In genomic region chr11:117212697-117213355, GRCh38 we compare ENCODE assay signal across 24 cellular contexts. TPM values are rescaled to one million over a fixed set of nuclear protein-coding genes. Genes with fewer than 3 reads are reported as not detected.
DNase-seq lines count a peak whose midpoint lies in the region; ATAC-seq, FAIRE-seq and TF ChIP-seq lines count a peak whose summit lies in the region.
"Had no signal": no experiment of that assay in that cellular context is flagged by ENCODE, and none has a peak within 500 bp of the region (broad histone marks: within the 10 kb centered on the region; RNA-seq: fewer than 3 reads in every experiment).

No MANE protein-coding gene starts in this region.

- no peak overlapping the region for H3K4me2 ChIP-seq in GM12878 (ENCODE audit: control insufficient read depth, insufficient read depth)
- H3K4me2 ChIP-seq: PC-9 had no signal

- TF ChIP-seq EP300 in GM12878 (IDR thresholded peaks at IDR 0.05; ENCODE audit: borderline replicate concordance in 1 of 2, control insufficient read depth in 1 of 2, low read depth in 2 of 2, low read length in 2 of 2) = no peak

- no peaks in the 10 kb centered on the region; the same call in 1 of the 2 replicates for H3K4me1 ChIP-seq in GM12878 (ENCODE audit: control insufficient read depth, insufficient read depth, low read length)
- H3K4me1 ChIP-seq in naive thymus-derived CD4-positive, alpha-beta T cell (ENCODE audit: control insufficient read depth in 2 of 2, insufficient read depth in 2 of 2, low read length in 2 of 2) = no peaks in the 10 kb centered on the region
- no peaks in the 10 kb centered on the region for H3K4me1 ChIP-seq in colonic mucosa
- H3K4me1 ChIP-seq: SJSA1 had no signal

- no peak for TF ChIP-seq RAD21 in GM12878 (IDR thresholded peaks at IDR 0.05; ENCODE audit: insufficient read depth, low read depth, low read length)

- ATAC-seq in activated naive CD4-positive, alpha-beta T cell treated with anti-CD3 and anti-CD28 coated beads, Interleukin-2, amount 50 U/mL, for 72 hours = no peak
- ATAC-seq in GM12878 (no peak), GM21529 (IDR thresholded peaks at IDR 0.05; ENCODE audit: unreplicated experiment) (no peak)
- ATAC-seq in naive thymus-derived CD4-positive, alpha-beta T cell = no peak
- ATAC-seq: Right ventricle myocardium inferior had no signal

- no peaks in the 10 kb centered on the region for H3K9me3 ChIP-seq in GM12878 (replicated peaks; ENCODE audit: control insufficient read depth, insufficient read depth, low read length)
- no peaks in the 10 kb centered on the region for H3K9me3 ChIP-seq in naive thymus-derived CD4-positive, alpha-beta T cell (ENCODE audit: control insufficient read depth in 2 of 3, low read length in 3 of 3)
- no peaks in the 10 kb centered on the region for H3K9me3 ChIP-seq in colonic mucosa
- H3K9me3 ChIP-seq: SJSA1 had no signal

- H4K20me1 ChIP-seq in GM12878 (ENCODE audit: control insufficient read depth, insufficient read depth) = no peaks in the 10 kb centered on the region

- no peak for FAIRE-seq in GM12878 (lab: Jason Lieb, UNC)
- FAIRE-seq: GM18507 had no signal

- H2AFZ ChIP-seq in GM12878 (ENCODE audit: control insufficient read depth, low read depth, low read length) = no peak overlapping the region
- H2AFZ ChIP-seq: PC-9 had no signal

- peak overlapping the region; percentile 24 for H3K27ac Mint-ChIP-seq in activated naive CD4-positive, alpha-beta T cell treated with anti-CD3 and anti-CD28 coated beads, Interleukin-2, amount 50 U/mL, for 72 hours
- peak overlapping the region in 5 of 9 donors; percentile 0 to 77 (median 51) for H3K27ac Mint-ChIP-seq in naive thymus-derived CD4-positive, alpha-beta T cell

- H3K4me3 ChIP-seq in GM12878 (no peak overlapping the region), colonic mucosa (no peak overlapping the region)
- H3K4me3 ChIP-seq in naive thymus-derived CD4-positive, alpha-beta T cell (ENCODE audit: low read length) = no peak overlapping the region
- H3K4me3 ChIP-seq: PC-9, SJSA1 had no signal

- peaks cover 5 to 25% of the 10 kb centered on the region in 2 experiments for H3K36me3 ChIP-seq in GM12878 (ENCODE audit: control insufficient read depth in 2 of 2, insufficient read depth in 2 of 2, low read length in 1 of 2)
- H3K36me3 ChIP-seq in naive thymus-derived CD4-positive, alpha-beta T cell (ENCODE audit: control insufficient read depth in 2 of 3, insufficient read depth in 3 of 3, low read length in 3 of 3) = peaks cover 5 to 70% (median 39%) of the 10 kb centered on the region in 3 experiments
- peaks cover 15% of the 10 kb centered on the region for H3K36me3 ChIP-seq in colonic mucosa
- H3K36me3 ChIP-seq: SJSA1 had no signal

- H3K27me3 Mint-ChIP-seq in naive thymus-derived CD4-positive, alpha-beta T cell = no peaks in the 10 kb centered on the region

- RAD21 ChIA-PET in GM12878 (lab: Charles Lee; ENCODE audit: unreplicated experiment) = interaction anchor here (0.7 kb wide), 1 partner anchor 83 kb away, joined by 4 read pairs; no protein-coding TSS in a partner anchor

- CTCF ChIA-PET in GM12878 (lab: Yijun Ruan, JAX) = interaction anchor here (1.0 to 2.1 kb wide), 2 partner anchors 32 to 34 kb away, joined by 3 to 7 read pairs; partner anchors contain the start of gene SIDT2
- CTCF ChIA-PET in naive thymus-derived CD4-positive, alpha-beta T cell (lab: Charles Lee) = interaction anchor here (1.2 kb wide), 1 partner anchor 14 kb away, joined by 3 read pairs; no protein-coding TSS in a partner anchor

- peaks cover 6 to 8% of the 10 kb centered on the region in 2 donors for H3K36me3 Mint-ChIP-seq in activated naive CD4-positive, alpha-beta T cell treated with anti-CD3 and anti-CD28 coated beads, Interleukin-2, amount 50 U/mL, for 72 hours
- peaks cover 16 to 57% (median 28%) of the 10 kb centered on the region in 5 donors for H3K36me3 Mint-ChIP-seq in naive thymus-derived CD4-positive, alpha-beta T cell

- SMC1A ChIA-PET in GM12878 (lab: Charles Lee; ENCODE audit: uncharacterized antibody, unreplicated experiment) = interaction anchor here (1.2 kb wide), 1 partner anchor 12 kb away, joined by 3 read pairs; no protein-coding TSS in a partner anchor

- TF ChIP-seq CTCF in GM12878 (IDR thresholded peaks at IDR 0.05 in 2 of 3, conservative IDR thresholded peaks at IDR 0.05 in 1 of 3; ENCODE audit: control insufficient read depth in 2 of 3, extremely low read depth in 1 of 3, insufficient read depth in 1 of 3, low read depth in 3 of 3, low read length in 3 of 3) (no peak), colonic mucosa (IDR thresholded peaks at IDR 0.05) (no peak)

- H3K27ac ChIP-seq in GM12878 (ENCODE audit: control insufficient read depth, insufficient read depth) (no peak overlapping the region), colonic mucosa (no peak overlapping the region)
- H3K27ac ChIP-seq in naive thymus-derived CD4-positive, alpha-beta T cell (ENCODE audit: low read depth, low read length) = no peak overlapping the region
- H3K27ac ChIP-seq: PC-9, SJSA1 had no signal

- in situ Hi-C loops in GM12878 (cut with MboI) = no loop called here

- intact Hi-C loops in GM12878 (cut with micrococcal nuclease; ENCODE audit: unreplicated experiment) = no loop called here
- intact Hi-C loops in naive thymus-derived CD4-positive, alpha-beta T cell (cut with micrococcal nuclease) = loop anchor here in 1 of 2 donors (2.0 kb wide), 1 partner anchor 18 kb away; no protein-coding TSS in a partner anchor
- intact Hi-C loops in colonic mucosa (cut with DNase I) = no loop called here

- peaks cover 0 to 9% (median 3%) of the 10 kb centered on the region in 7 donors for H3K4me1 Mint-ChIP-seq in naive thymus-derived CD4-positive, alpha-beta T cell

- H3K27me3 ChIP-seq in GM12878 (replicated peaks in 1 of 2; ENCODE audit: control insufficient read depth in 2 of 2, insufficient read depth in 2 of 2, low read length in 1 of 2) (no peaks in the 10 kb centered on the region), colonic mucosa (no peaks in the 10 kb centered on the region)
- no peaks in the 10 kb centered on the region for H3K27me3 ChIP-seq in naive thymus-derived CD4-positive, alpha-beta T cell (ENCODE audit: control insufficient read depth in 2 of 2, insufficient read depth in 2 of 2, low read length in 2 of 2)
- H3K27me3 ChIP-seq: SJSA1 had no signal

- H3K9ac ChIP-seq in GM12878 (ENCODE audit: control insufficient read depth, insufficient read depth, low read length) = no peak overlapping the region
- no peak overlapping the region for H3K9ac ChIP-seq in colonic mucosa (ENCODE audit: low read depth in 2 of 2, low read length in 2 of 2)

- no peaks in the 10 kb centered on the region for H3K9me3 Mint-ChIP-seq in activated naive CD4-positive, alpha-beta T cell treated with anti-CD3 and anti-CD28 coated beads, Interleukin-2, amount 50 U/mL, for 72 hours
- no peaks in the 10 kb centered on the region for H3K9me3 Mint-ChIP-seq in naive thymus-derived CD4-positive, alpha-beta T cell

- H3K79me2 ChIP-seq in GM12878 (ENCODE audit: control insufficient read depth, insufficient read depth, low read length) = no peaks in the 10 kb centered on the region

- POLR2A ChIA-PET in GM12878 (lab: Charles Lee) = interaction anchor here (1.8 kb wide), 1 partner anchor 34 kb away, joined by 8 read pairs; no protein-coding TSS in a partner anchor
- POLR2A ChIA-PET in naive thymus-derived CD4-positive, alpha-beta T cell (lab: Charles Lee) = interaction anchor here (0.7 kb wide), 1 partner anchor 14 kb away, joined by 3 read pairs; no protein-coding TSS in a partner anchor

- no peak for DNase-seq in activated naive CD4-positive, alpha-beta T cell treated with anti-CD3 and anti-CD28 coated beads, Interleukin-2, amount 50 U/mL, for 72 hours (ENCODE audit: low spot score in 2 of 2)
- no peak for DNase-seq in activated naive CD4-positive, alpha-beta T cell treated with anti-CD3 and anti-CD28 coated beads, Interleukin-2, amount 50 U/mL, for 16 hours
- DNase-seq in GM12878 (ENCODE audit: low read depth, low spot score) (no peak), SHP77 (lab: John Stamatoyannopoulos, UW) (no peak), colonic mucosa (no peak)
- DNase-seq in naive thymus-derived CD4-positive, alpha-beta T cell = no peak
- DNase-seq: DMS153; DND-41; H7; KBM-7; MV-4-11; NCI-H1105; NCI-H1436 treated with DMSO at 0.1 percent for 48 hours; NCI-H187 treated with DMSO at 0.1 percent for 48 hours; NCI-H2107; NCI-H446; NCI-H524 treated with DMSO at 0.1 percent for 48 hours; NCI-H82; NK-92 treated with Interleukin-12 subunit alpha and Interleukin-12 subunit beta, amount 100 ng/mL, for 24 hours; PC-9 had no signal

- TSS peak; percentile 2 for BruUV-seq in GM12878 (replicated peaks; lab: Mats Ljungman, UMichigan)

- H3K4me3 Mint-ChIP-seq in naive thymus-derived CD4-positive, alpha-beta T cell = no peak overlapping the region

- no peak for TF ChIP-seq POLR2A in GM12878 (IDR thresholded peaks at IDR 0.05; ENCODE audit: low read depth, low read length)

- WGBS in GM12878 (ENCODE audit: insufficient coverage, insufficient replicate concordance, low lambda C conversion rate, missing lambda C conversion rate) = 95% methylated on average over 9 of the region's 11 CpGs

RNA-seq across cellular contexts. Expression of gene TAGLN, which starts 13.7 kb away (rescaled TPM):
- 1 to 10 TPM; 1.5 to 5.4 TPM for total RNA-seq in activated naive CD4-positive, alpha-beta T cell treated with anti-CD3 and anti-CD28 coated beads, Interleukin-2, amount 50 U/mL, for 72 hours
- total RNA-seq in GM12878 (2013; cell fraction: nucleolus; rRNA removed) = 17.4 and 21.3 TPM in 2 replicates
- total RNA-seq in GM12878 (2014; rRNA removed) (1.9 and 2.0 TPM in 2 replicates), GM12878 (2014; rRNA removed; fragmentation: Illumina TruSeq; extraction: Trizol) (1.5 and 1.6 TPM in 2 replicates), GM12878 (2021) (3.9 and 4.6 TPM in 2 replicates), colonic mucosa (100 to 1,000 TPM in 1 of 2 donors, 10 to 100 TPM in 1; 86.8 to 989 TPM)
- 2.9 TPM for polyA plus RNA-seq in GM12878 (2011; ENCODE audit: low read depth)
- polyA plus RNA-seq in GM12878 (2011; rRNA removed) (3.5 and 3.9 TPM in 2 replicates), GM12878 (2014; fragmentation: Illumina TruSeq; extraction: Trizol) (1.9 and 4.8 TPM in 2 replicates), GM12878 (2014; fragmentation: Nextera tagmentation; extraction: Ambion mirVana) (1 to 10 TPM in 1 of 2 experiments, under 1 TPM in 1; 0.26 to 1.0 TPM), GM12878 (2014; rRNA removed) (3.6 and 4.0 TPM in 2 replicates), GM12878 (2016; fragmentation: Nextera tagmentation; extraction: Ambion mirVana) (1 to 10 TPM in 1 of 2 experiments, under 1 TPM in 1; 0.68 to 1.2 TPM)
- polyA plus RNA-seq in GM12878 (2011; cell fraction: cytosol; rRNA removed) = 1.2 and 1.9 TPM in 2 replicates
- polyA plus RNA-seq in GM12878 (2011; cell fraction: nucleus; rRNA removed) = 36.5 and 46.4 TPM in 2 replicates
- polyA plus RNA-seq in GM12878 (2012) = 4.4 and 6.2 TPM in 2 replicates
- polyA minus RNA-seq in GM12878 (2011; rRNA and poly(A)+ RNA removed) = 1.3 and 1.5 TPM in 2 replicates
- 1.3 TPM in 1 of 2 replicates, not detected in the other for polyA minus RNA-seq in GM12878 (2011; cell fraction: cytosol; rRNA and poly(A)+ RNA removed)
- polyA minus RNA-seq in GM12878 (2011; cell fraction: nucleus; rRNA and poly(A)+ RNA removed) = 3.6 and 4.8 TPM in 2 replicates
- total RNA-seq in naive thymus-derived CD4-positive, alpha-beta T cell = 10 to 100 TPM in 4 of 5 experiments, 1 to 10 TPM in 1; 6.4 to 28.0 (median 18.2) TPM
- polyA plus RNA-seq in naive thymus-derived CD4-positive, alpha-beta T cell = 1 to 10 TPM in 1 of 2 donors, under 1 TPM in 1; 0.32 to 1.0 TPM

RNA-seq across cellular contexts. Expression of gene PCSK7, which starts 19.0 kb away (rescaled TPM):
- total RNA-seq in activated naive CD4-positive, alpha-beta T cell treated with anti-CD3 and anti-CD28 coated beads, Interleukin-2, amount 50 U/mL, for 72 hours = 100 to 1,000 TPM; 126 to 201 TPM
- 171 and 196 TPM in 2 replicates for total RNA-seq in GM12878 (2013; cell fraction: nucleolus; rRNA removed)
- total RNA-seq in GM12878 (2014; rRNA removed) (55.7 and 59.3 TPM in 2 replicates), GM12878 (2014; rRNA removed; fragmentation: Illumina TruSeq; extraction: Trizol) (38.3 and 42.5 TPM in 2 replicates), GM12878 (2021) (69.8 and 81.5 TPM in 2 replicates), colonic mucosa (100 to 1,000 TPM; 111 to 195 TPM)
- polyA plus RNA-seq in GM12878 (2011; ENCODE audit: low read depth) = 17.2 TPM
- polyA plus RNA-seq in GM12878 (2011; rRNA removed) (29.5 and 45.9 TPM in 2 replicates), GM12878 (2014; fragmentation: Illumina TruSeq; extraction: Trizol) (42.5 and 61.2 TPM in 2 replicates), GM12878 (2014; fragmentation: Nextera tagmentation; extraction: Ambion mirVana) (1 to 10 TPM; 5.5 to 5.7 TPM), GM12878 (2014; rRNA removed) (68.0 and 73.0 TPM in 2 replicates), GM12878 (2016; fragmentation: Nextera tagmentation; extraction: Ambion mirVana) (10 to 100 TPM; 51.4 to 51.8 TPM)
- polyA plus RNA-seq in GM12878 (2011; cell fraction: cytosol; rRNA removed) = 46.3 and 62.0 TPM in 2 replicates
- 237 and 245 TPM in 2 replicates for polyA plus RNA-seq in GM12878 (2011; cell fraction: nucleus; rRNA removed)
- 29.4 and 40.0 TPM in 2 replicates for polyA plus RNA-seq in GM12878 (2012)
- polyA minus RNA-seq in GM12878 (2011; rRNA and poly(A)+ RNA removed) = 40.2 and 61.4 TPM in 2 replicates
- 11.6 and 20.1 TPM in 2 replicates for polyA minus RNA-seq in GM12878 (2011; cell fraction: cytosol; rRNA and poly(A)+ RNA removed)
- 34.6 and 60.9 TPM in 2 replicates for polyA minus RNA-seq in GM12878 (2011; cell fraction: nucleus; rRNA and poly(A)+ RNA removed)
- 100 to 1,000 TPM; 196 to 319 (median 312) TPM for total RNA-seq in naive thymus-derived CD4-positive, alpha-beta T cell
- polyA plus RNA-seq in naive thymus-derived CD4-positive, alpha-beta T cell = 10 to 100 TPM; 45.4 to 71.4 TPM

RNA-seq across cellular contexts. Expression of gene RNF214, which starts 19.6 kb away (rescaled TPM):
- total RNA-seq in activated naive CD4-positive, alpha-beta T cell treated with anti-CD3 and anti-CD28 coated beads, Interleukin-2, amount 50 U/mL, for 72 hours = 10 to 100 TPM; 13.3 to 21.6 TPM
- total RNA-seq in GM12878 (2013; cell fraction: nucleolus; rRNA removed) = 37.6 and 40.7 TPM in 2 replicates
- total RNA-seq in GM12878 (2014; rRNA removed) (6.0 and 7.0 TPM in 2 replicates), GM12878 (2014; rRNA removed; fragmentation: Illumina TruSeq; extraction: Trizol) (8.2 and 8.3 TPM in 2 replicates), GM12878 (2021) (15.2 and 16.8 TPM in 2 replicates), colonic mucosa (10 to 100 TPM; 20.0 to 20.3 TPM)
- 7.2 TPM for polyA plus RNA-seq in GM12878 (2011; ENCODE audit: low read depth)
- polyA plus RNA-seq in GM12878 (2011; rRNA removed) (10.0 and 12.7 TPM in 2 replicates), GM12878 (2014; fragmentation: Illumina TruSeq; extraction: Trizol) (13.8 and 19.9 TPM in 2 replicates), GM12878 (2014; fragmentation: Nextera tagmentation; extraction: Ambion mirVana) (1 to 10 TPM; 4.8 to 6.2 TPM), GM12878 (2014; rRNA removed) (8.2 and 11.4 TPM in 2 replicates), GM12878 (2016; fragmentation: Nextera tagmentation; extraction: Ambion mirVana) (10 to 100 TPM; 12.8 to 15.3 TPM)
- polyA plus RNA-seq in GM12878 (2011; cell fraction: cytosol; rRNA removed) = 10.7 and 12.7 TPM in 2 replicates
- polyA plus RNA-seq in GM12878 (2011; cell fraction: nucleus; rRNA removed) = 41.4 and 45.4 TPM in 2 replicates
- 6.9 and 11.4 TPM in 2 replicates for polyA plus RNA-seq in GM12878 (2012)
- 21.2 and 28.2 TPM in 2 replicates for polyA minus RNA-seq in GM12878 (2011; rRNA and poly(A)+ RNA removed)
- polyA minus RNA-seq in GM12878 (2011; cell fraction: cytosol; rRNA and poly(A)+ RNA removed) = 6.9 and 7.5 TPM in 2 replicates
- 14.5 and 22.1 TPM in 2 replicates for polyA minus RNA-seq in GM12878 (2011; cell fraction: nucleus; rRNA and poly(A)+ RNA removed)
- total RNA-seq in naive thymus-derived CD4-positive, alpha-beta T cell = 10 to 100 TPM; 16.6 to 36.0 (median 24.0) TPM
- 10 to 100 TPM in 1 of 2 donors, 1 to 10 TPM in 1; 9.7 to 10.2 TPM for polyA plus RNA-seq in naive thymus-derived CD4-positive, alpha-beta T cell

RNA-seq across cellular contexts. Expression of gene SIDT2, which starts 34.3 kb away (rescaled TPM):
- total RNA-seq in activated naive CD4-positive, alpha-beta T cell treated with anti-CD3 and anti-CD28 coated beads, Interleukin-2, amount 50 U/mL, for 72 hours = 10 to 100 TPM; 20.9 to 32.0 TPM
- 135 and 149 TPM in 2 replicates for total RNA-seq in GM12878 (2013; cell fraction: nucleolus; rRNA removed)
- total RNA-seq in GM12878 (2014; rRNA removed) = 9.1 and 11.6 TPM in 2 replicates
- total RNA-seq in GM12878 (2014; rRNA removed; fragmentation: Illumina TruSeq; extraction: Trizol) = 8.4 and 9.0 TPM in 2 replicates
- total RNA-seq in GM12878 (2021) = 20.7 and 23.9 TPM in 2 replicates
- polyA plus RNA-seq in GM12878 (2011; ENCODE audit: low read depth) = 13.0 TPM
- polyA plus RNA-seq in GM12878 (2011; rRNA removed) = 9.5 and 20.7 TPM in 2 replicates
- 17.4 and 19.1 TPM in 2 replicates for polyA plus RNA-seq in GM12878 (2011; cell fraction: cytosol; rRNA removed)
- 132 and 186 TPM in 2 replicates for polyA plus RNA-seq in GM12878 (2011; cell fraction: nucleus; rRNA removed)
- 23.5 and 23.6 TPM in 2 replicates for polyA plus RNA-seq in GM12878 (2012)
- 12.7 and 16.3 TPM in 2 replicates for polyA plus RNA-seq in GM12878 (2014; fragmentation: Illumina TruSeq; extraction: Trizol)
- 1 to 10 TPM; 4.9 to 5.7 TPM for polyA plus RNA-seq in GM12878 (2014; fragmentation: Nextera tagmentation; extraction: Ambion mirVana)
- 16.5 and 19.3 TPM in 2 replicates for polyA plus RNA-seq in GM12878 (2014; rRNA removed)
- 1 to 10 TPM; 5.4 to 6.8 TPM for polyA plus RNA-seq in GM12878 (2016; fragmentation: Nextera tagmentation; extraction: Ambion mirVana)
- polyA minus RNA-seq in GM12878 (2011; rRNA and poly(A)+ RNA removed) = 30.9 and 35.5 TPM in 2 replicates
- 8.3 and 11.5 TPM in 2 replicates for polyA minus RNA-seq in GM12878 (2011; cell fraction: cytosol; rRNA and poly(A)+ RNA removed)
- 54.3 and 61.1 TPM in 2 replicates for polyA minus RNA-seq in GM12878 (2011; cell fraction: nucleus; rRNA and poly(A)+ RNA removed)
- total RNA-seq in naive thymus-derived CD4-positive, alpha-beta T cell = 100 to 1,000 TPM in 2 of 5 experiments, 10 to 100 TPM in 3; 31.7 to 187 (median 60.5) TPM
- polyA plus RNA-seq in naive thymus-derived CD4-positive, alpha-beta T cell = 1 to 10 TPM; 2.3 to 3.1 TPM
- 10 to 100 TPM; 42.9 to 69.3 TPM for total RNA-seq in colonic mucosa
